20 cellular contexts compared by ENCODE assay signal in the genomic region with DNA sequence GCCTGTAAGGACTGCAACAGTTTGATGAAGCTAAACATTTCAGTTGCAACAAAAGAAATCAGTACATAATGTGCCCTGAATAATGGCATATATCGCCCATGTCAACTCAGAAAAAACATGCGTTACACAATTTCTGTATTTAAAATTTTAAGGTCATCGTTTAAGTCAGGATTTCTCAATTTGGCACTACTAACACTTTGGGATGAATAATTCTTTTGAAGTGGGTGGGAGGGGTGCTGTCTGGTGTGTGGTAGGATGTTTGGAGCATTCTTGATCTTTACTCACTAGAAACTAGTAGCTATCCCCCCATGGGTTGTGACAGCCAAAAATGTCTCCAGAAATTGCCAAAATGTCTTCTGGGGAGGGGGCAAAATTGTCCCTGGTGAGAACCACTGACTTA. TPM values are rescaled to one million over a fixed set of nuclear protein-coding genes. Genes with fewer than 3 reads are reported as not detected.
DNase-seq lines count a peak whose midpoint lies in the region; TF ChIP-seq lines count a peak whose summit lies in the region.
"Had no signal": no experiment of that assay in that cellular context is flagged by ENCODE, and none has a peak within 500 bp of the region (broad histone marks: within the 10 kb centered on the region; RNA-seq: fewer than 3 reads in every experiment).

No MANE protein-coding gene starts in this region.

- H3K9me3 ChIP-seq in mammary epithelial cell (replicated peaks; ENCODE audit: insufficient read depth, low read length) = no peaks in the 10 kb centered on the region
- no peaks in the 10 kb centered on the region for H3K9me3 ChIP-seq in trophoblast cell (ENCODE audit: insufficient read depth, low read depth, low read length)
- no peaks in the 10 kb centered on the region for H3K9me3 ChIP-seq in A673 (ENCODE audit: low read depth, low read length, poor library complexity, severe bottlenecking)

- no peak overlapping the region for H4K8ac ChIP-seq in trophoblast cell (ENCODE audit: low read depth, low read length)

- no peak overlapping the region for H3K4me2 ChIP-seq in mammary epithelial cell (ENCODE audit: insufficient read depth, low read depth, low read length)
- H3K4me2 ChIP-seq in trophoblast cell (ENCODE audit: low read length) = no peak overlapping the region
- H3K4me2 ChIP-seq: GM23338 had no signal

- peak overlapping the region; percentile 12 for H4K91ac ChIP-seq in trophoblast cell (ENCODE audit: low read depth, low read length)

- POLR2A ChIA-PET in MCF 10A (lab: Yijun Ruan, JAX) = interaction anchor here (0.8 kb wide), 1 partner anchor 67 kb away, joined by 4 read pairs; no protein-coding TSS in a partner anchor
- POLR2A ChIA-PET in A673 (lab: Charles Lee; ENCODE audit: low non-redundant PET) = interaction anchor here (0.7 kb wide), 1 partner anchor 584 kb away, joined by 3 read pairs; no protein-coding TSS in a partner anchor

- in situ Hi-C loops in mammary epithelial cell (cut with MboI; ENCODE audit: low sequenced_read_pairs in 2 of 2) = no loop called here

- H3K4ac ChIP-seq in trophoblast cell (ENCODE audit: low read depth, low read length) = no peak overlapping the region

- no peaks in the 10 kb centered on the region for H3K36me3 ChIP-seq in mammary epithelial cell (ENCODE audit: insufficient read depth, low read length)
- no peaks in the 10 kb centered on the region for H3K36me3 ChIP-seq in trophoblast cell (ENCODE audit: control insufficient read depth in 1 of 2, insufficient read depth in 2 of 2, low read length in 2 of 2)
- no peaks in the 10 kb centered on the region for H3K36me3 ChIP-seq in A673 (ENCODE audit: insufficient read depth, low read length, poor library complexity, severe bottlenecking)

- DNase-seq in MCF 10A (ENCODE audit: unreplicated experiment) = peak; percentile 55
- no peak for DNase-seq in mammary epithelial cell
- DNase-seq in iris pigment epithelial cell (ENCODE audit: low read depth) = peak; percentile 3
- DNase-seq in trophoblast cell = no peak
- DNase-seq in effector CD4-positive, alpha-beta T cell = no peak
- no peak for DNase-seq in activated T-cell treated with anti-CD3 and anti-CD28 coated beads, Interleukin-2, amount 50 U/mL, for 24 hours
- DNase-seq in A673 (ENCODE audit: low spot score) = no peak
- no peak for DNase-seq in T-helper 2 cell
- DNase-seq: CD4-positive, CD25-positive, alpha-beta regulatory T cell; CD8-positive, alpha-beta T cell; DMS 273 treated with DMSO at 0.1 percent for 48 hours; DMS79; EL; GDM1; H9 had no signal

- no peak overlapping the region for H2AK5ac ChIP-seq in trophoblast cell (ENCODE audit: low read length)

- no peak overlapping the region for H3K27ac Mint-ChIP-seq in MCF 10A (ENCODE audit: low read depth, unreplicated experiment)
- H3K27ac Mint-ChIP-seq in activated T-cell treated with anti-CD3 and anti-CD28 coated beads, Interleukin-2, amount 50 U/mL, for 24 hours = no peak overlapping the region
- H3K27ac Mint-ChIP-seq: CD4-positive, CD25-positive, alpha-beta regulatory T cell; CD8-positive, alpha-beta T cell; GM23338; H9 had no signal

- no TSS peak for BruUV-seq in MCF 10A (replicated peaks; lab: Mats Ljungman, UMichigan)
- no TSS peak for BruUV-seq in mammary epithelial cell (replicated peaks; lab: Mats Ljungman, UMichigan)
- BruUV-seq in A673 (replicated peaks; lab: Mats Ljungman, UMichigan) = no TSS peak

- peaks cover 7% of the 10 kb centered on the region for H3K9me3 Mint-ChIP-seq in MCF 10A (ENCODE audit: unreplicated experiment)
- peaks cover 5% of the 10 kb centered on the region for H3K9me3 Mint-ChIP-seq in activated T-cell treated with anti-CD3 and anti-CD28 coated beads, Interleukin-2, amount 50 U/mL, for 24 hours
- H3K9me3 Mint-ChIP-seq: H9 had no signal

- 83% methylated on average over 3 of the region's 3 CpGs for WGBS in mammary epithelial cell (ENCODE audit: low coverage, missing lambda C conversion rate)
- no CpG with 5 or more reads among the region's 3 CpGs for WGBS in trophoblast cell (ENCODE audit: extremely low coverage, insufficient coverage, insufficient read length)

- peaks cover 5% of the 10 kb centered on the region for H3K79me1 ChIP-seq in trophoblast cell (ENCODE audit: low read length)

- no peak overlapping the region for H3K4me3 Mint-ChIP-seq in MCF 10A (ENCODE audit: unreplicated experiment)
- no peak overlapping the region for H3K4me3 Mint-ChIP-seq in activated T-cell treated with anti-CD3 and anti-CD28 coated beads, Interleukin-2, amount 50 U/mL, for 24 hours
- H3K4me3 Mint-ChIP-seq: CD4-positive, CD25-positive, alpha-beta regulatory T cell; CD8-positive, alpha-beta T cell; GM23338; H9 had no signal

- no peak overlapping the region for H3K9ac ChIP-seq in mammary epithelial cell (ENCODE audit: insufficient read depth, low read length)
- H3K9ac ChIP-seq in trophoblast cell (ENCODE audit: low read length) = no peak overlapping the region

- dilution Hi-C loops in mammary epithelial cell (cut with HindIII; ENCODE audit: low sequenced_read_pairs) = no loop called here

- H2BK5ac ChIP-seq in trophoblast cell (ENCODE audit: low read depth, low read length, poor library complexity) = no peak overlapping the region

- TF ChIP-seq CTCF in MCF 10A (IDR thresholded peaks at IDR 0.05; ENCODE audit: unreplicated experiment) = no peak
- TF ChIP-seq CTCF in mammary epithelial cell (conservative IDR thresholded peaks at IDR 0.05 in 1 of 2, IDR thresholded peaks at IDR 0.05 in 1 of 2; ENCODE audit: extremely low read depth in 1 of 2, insufficient read depth in 1 of 2, low read depth in 1 of 2, low read length in 2 of 2) = no peak
- TF ChIP-seq CTCF in A673 (conservative IDR thresholded peaks at IDR 0.05; ENCODE audit: low read depth, low read length) = no peak

- H3K4me1 ChIP-seq in mammary epithelial cell (ENCODE audit: insufficient read depth, low read length) (no peaks in the 10 kb centered on the region), trophoblast cell (ENCODE audit: control insufficient read depth in 1 of 2, insufficient read depth in 2 of 2, low read length in 2 of 2) (peaks cover 3 to 12% of the 10 kb centered on the region in 2 experiments), A673 (ENCODE audit: insufficient read depth, low read length, poor library complexity, severe bottlenecking) (no peaks in the 10 kb centered on the region)

- no peaks in the 10 kb centered on the region for H3K79me2 ChIP-seq in mammary epithelial cell (ENCODE audit: insufficient read depth, low read length)
- no peaks in the 10 kb centered on the region for H3K79me2 ChIP-seq in trophoblast cell (ENCODE audit: control insufficient read depth, insufficient read depth, low read length, poor library complexity)

- no peak overlapping the region for H4K12ac ChIP-seq in trophoblast cell (ENCODE audit: low read depth, low read length)

- no peak overlapping the region for H3K14ac ChIP-seq in trophoblast cell (ENCODE audit: low read length)

- no peak overlapping the region for H2BK120ac ChIP-seq in trophoblast cell (ENCODE audit: insufficient read depth, low read length, poor library complexity)

- no peaks in the 10 kb centered on the region for H3K36me3 Mint-ChIP-seq in MCF 10A (ENCODE audit: insufficient read depth, unreplicated experiment)
- no peaks in the 10 kb centered on the region for H3K36me3 Mint-ChIP-seq in activated T-cell treated with anti-CD3 and anti-CD28 coated beads, Interleukin-2, amount 50 U/mL, for 24 hours (ENCODE audit: low read depth)
- H3K36me3 Mint-ChIP-seq: CD4-positive, CD25-positive, alpha-beta regulatory T cell; CD8-positive, alpha-beta T cell had no signal

- H3K4me3 ChIP-seq in mammary epithelial cell (replicated peaks in 1 of 3; ENCODE audit: insufficient read depth in 1 of 3, low read depth in 2 of 3, low read length in 3 of 3) = no peak overlapping the region
- no peak overlapping the region for H3K4me3 ChIP-seq in trophoblast cell (ENCODE audit: low read depth, low read length)
- no peak overlapping the region for H3K4me3 ChIP-seq in A673 (ENCODE audit: low read depth, low read length, poor library complexity, severe bottlenecking)
- H3K4me3 ChIP-seq: GM12878, GM23338 had no signal

- H2BK12ac ChIP-seq in trophoblast cell (ENCODE audit: low read length) = peak overlapping the region; percentile 5

- H3K27ac ChIP-seq in mammary epithelial cell (ENCODE audit: insufficient read depth, low read depth, low read length) = no peak overlapping the region
- no peak overlapping the region for H3K27ac ChIP-seq in trophoblast cell (ENCODE audit: low read depth, low read length)
- H3K27ac ChIP-seq in A673 (ENCODE audit: low read depth, low read length, poor library complexity, severe bottlenecking) = no peak overlapping the region
- H3K27ac ChIP-seq: 22Rv1, C4-2B had no signal

- H3K27me3 Mint-ChIP-seq in MCF 10A (ENCODE audit: insufficient read depth, unreplicated experiment) = no peaks in the 10 kb centered on the region
- no peaks in the 10 kb centered on the region for H3K27me3 Mint-ChIP-seq in activated T-cell treated with anti-CD3 and anti-CD28 coated beads, Interleukin-2, amount 50 U/mL, for 24 hours
- H3K27me3 Mint-ChIP-seq: CD4-positive, CD25-positive, alpha-beta regulatory T cell had no signal

- H2AFZ ChIP-seq in mammary epithelial cell (ENCODE audit: low read depth, low read length) = no peak overlapping the region
- no peak overlapping the region for H2AFZ ChIP-seq in trophoblast cell (ENCODE audit: insufficient read depth, low read length, poor library complexity)
- H2AFZ ChIP-seq: GM23338 had no signal

- intact Hi-C loops in MCF 10A (cut with micrococcal nuclease) = no loop called here
- intact Hi-C loops in mammary epithelial cell (cut with micrococcal nuclease) = no loop called here
- intact Hi-C loops in A673 (cut with micrococcal nuclease; ENCODE audit: unreplicated experiment) = no loop called here

- no peaks in the 10 kb centered on the region for H4K20me1 ChIP-seq in mammary epithelial cell (ENCODE audit: insufficient read depth, low read length)

- CTCF ChIA-PET in MCF 10A (lab: Yijun Ruan, JAX) = no interaction called here
- CTCF ChIA-PET in mammary epithelial cell (lab: Charles Lee; ENCODE audit: low non-redundant PET) = no interaction called here
- CTCF ChIA-PET in A673 (lab: Charles Lee) = no interaction called here

- H3K18ac ChIP-seq in trophoblast cell (ENCODE audit: low read length) = no peak overlapping the region

- H3K23ac ChIP-seq in trophoblast cell (ENCODE audit: low read length) = no peak overlapping the region

- peaks cover 11% of the 10 kb centered on the region for H3K4me1 Mint-ChIP-seq in MCF 10A (ENCODE audit: insufficient read depth, unreplicated experiment)
- no peaks in the 10 kb centered on the region for H3K4me1 Mint-ChIP-seq in activated T-cell treated with anti-CD3 and anti-CD28 coated beads, Interleukin-2, amount 50 U/mL, for 24 hours (ENCODE audit: low read depth)
- H3K4me1 Mint-ChIP-seq: CD4-positive, CD25-positive, alpha-beta regulatory T cell had no signal

- no peaks in the 10 kb centered on the region for H3K27me3 ChIP-seq in mammary epithelial cell (ENCODE audit: insufficient read depth, low read length)
- H3K27me3 ChIP-seq in trophoblast cell (ENCODE audit: insufficient read depth, low read length) = no peaks in the 10 kb centered on the region
- H3K27me3 ChIP-seq in A673 (replicated peaks; ENCODE audit: insufficient read depth, low read depth, low read length, poor library complexity) = no peaks in the 10 kb centered on the region

RNA-seq across cellular contexts. Expression of gene CNTNAP4, which starts 50.7 kb away (rescaled TPM):
- total RNA-seq in MCF 10A (2022) (not detected in 2 replicates), mammary epithelial cell (1 to 10 TPM in 1 of 2 donors, under 1 TPM in 1; 0.83 to 7.7 TPM), A673 (2021) (not detected in 2 replicates)
- polyA plus RNA-seq in mammary epithelial cell = 0.61 TPM
- 1.2 TPM for polyA minus RNA-seq in mammary epithelial cell
- 0.01 and 0.03 TPM in 2 replicates for polyA plus RNA-seq in trophoblast cell (2013)
- total RNA-seq: CD4-positive, CD25-positive, alpha-beta regulatory T cell; CD8-positive, alpha-beta T cell; GM23338; H9 had no signal
- polyA plus RNA-seq: BJ; CD4-positive, CD25-positive, alpha-beta regulatory T cell; GM23338 had no signal

Comparison
In these comparisons a context has a peak if more than half of its experiments do, and no peak if none do; other contexts are left out.
1. DNase-seq: peak in MCF 10A (single experiment) and iris pigment epithelial cell (single experiment); none in mammary epithelial cell (single experiment), trophoblast cell (0 of 2), effector CD4-positive, alpha-beta T cell (single experiment), activated T-cell treated with anti-CD3 and anti-CD28 coated beads, Interleukin-2, amount 50 U/mL, for 24 hours (single experiment), A673 (single experiment) and T-helper 2 cell (0 of 5).